ENCODE assay signal across 22 cellular contexts in genomic region chr14:34569750-34570149, GRCh38. TPM values are rescaled to one million over a fixed set of nuclear protein-coding genes. Genes with fewer than 3 reads are reported as not detected.
DNase-seq lines count a peak whose midpoint lies in the region; ATAC-seq, FAIRE-seq and TF ChIP-seq lines count a peak whose summit lies in the region.
"Had no signal": no experiment of that assay in that cellular context is flagged by ENCODE, and none has a peak within 500 bp of the region (broad histone marks: within the 10 kb centered on the region; RNA-seq: fewer than 3 reads in every experiment).

No MANE protein-coding gene starts in this region.

- H3K4me2 ChIP-seq in HepG2 (ENCODE audit: low read depth, low read length), result no peak overlapping the region
- H3K4me2 ChIP-seq: GM23338 had no signal

- H2AFZ ChIP-seq in HepG2 (ENCODE audit: low read length), result no peak overlapping the region
- H2AFZ ChIP-seq: GM23338 had no signal

- TF ChIP-seq EP300 in HepG2 (IDR thresholded peaks at IDR 0.05; ENCODE audit: low read depth in 2 of 2, low read length in 2 of 2) (no peak), HepG2 (CRISPR knock-in tag; IDR thresholded peaks at IDR 0.05; ENCODE audit: borderline replicate concordance) (no peak), suprapubic skin (IDR thresholded peaks at IDR 0.05) (no peak)

- H3K27me3 Mint-ChIP-seq in activated CD4-positive, alpha-beta memory T cell treated with anti-CD3 and anti-CD28 coated beads for 36 hours, result no peaks in the 10 kb centered on the region
- H3K27me3 Mint-ChIP-seq in activated CD4-positive, alpha-beta memory T cell treated with anti-CD3 and anti-CD28 coated beads, Interleukin-2, amount 10 ng/mL, durations not matched to agents 7 days and 5 days, result no peaks in the 10 kb centered on the region
- H3K27me3 Mint-ChIP-seq in endodermal cell (ENCODE audit: insufficient read depth), result no peaks in the 10 kb centered on the region

- no peaks in the 10 kb centered on the region for H3K4me1 Mint-ChIP-seq in activated CD4-positive, alpha-beta memory T cell treated with anti-CD3 and anti-CD28 coated beads for 36 hours (ENCODE audit: low read depth)
- no peaks in the 10 kb centered on the region for H3K4me1 Mint-ChIP-seq in activated CD4-positive, alpha-beta memory T cell treated with anti-CD3 and anti-CD28 coated beads, Interleukin-2, amount 10 ng/mL, durations not matched to agents 7 days and 5 days
- no peaks in the 10 kb centered on the region for H3K4me1 Mint-ChIP-seq in endodermal cell
- H3K4me1 Mint-ChIP-seq: GM23338, H9 had no signal

- no peak for ATAC-seq in HepG2
- ATAC-seq in right lobe of liver, result no peak
- ATAC-seq: GM23338, Panc1 had no signal

- H3K4me3 ChIP-seq in HepG2 (replicated peaks in 1 of 3; ENCODE audit: insufficient read depth in 1 of 3, low read depth in 2 of 3, low read length in 3 of 3) (no peak overlapping the region), right lobe of liver (no peak overlapping the region), adipocyte (ENCODE audit: low read length) (no peak overlapping the region), subcutaneous abdominal adipose tissue (ENCODE audit: low read depth in 1 of 5, low read length in 5 of 5) (no peak overlapping the region), endodermal cell (ENCODE audit: low read length) (no peak overlapping the region), suprapubic skin (no peak overlapping the region)
- H3K4me3 ChIP-seq: GM23338 had no signal

- TF ChIP-seq RAD21 in HepG2 (CRISPR knock-in tag; IDR thresholded peaks at IDR 0.05), result no peak

- no peak for FAIRE-seq in HepG2 (lab: Jason Lieb, UNC)
- FAIRE-seq: G401.6 had no signal

- H3K36me3 Mint-ChIP-seq in activated CD4-positive, alpha-beta memory T cell treated with anti-CD3 and anti-CD28 coated beads for 36 hours, result peaks cover 15% of the 10 kb centered on the region
- H3K36me3 Mint-ChIP-seq in activated CD4-positive, alpha-beta memory T cell treated with anti-CD3 and anti-CD28 coated beads, Interleukin-2, amount 10 ng/mL, durations not matched to agents 7 days and 5 days (ENCODE audit: low read depth), result peaks cover 54% of the 10 kb centered on the region
- H3K36me3 Mint-ChIP-seq in endodermal cell (ENCODE audit: low read depth), result peaks cover 62% of the 10 kb centered on the region

- in situ Hi-C loops in HepG2 (cut with HindIII; ENCODE audit: extremely low pct_ligation_motif_present, low pct_unique_long_range_greater_than_20kb), result no loop called here

- no peaks in the 10 kb centered on the region for H3K9me3 ChIP-seq in HepG2 (ENCODE audit: low read length)
- no peaks in the 10 kb centered on the region for H3K9me3 ChIP-seq in right lobe of liver
- no peaks in the 10 kb centered on the region for H3K9me3 ChIP-seq in adipocyte (ENCODE audit: control insufficient read depth, low read length)
- no peaks in the 10 kb centered on the region for H3K9me3 ChIP-seq in subcutaneous abdominal adipose tissue (ENCODE audit: control insufficient read depth in 5 of 5, low read length in 5 of 5)
- no peaks in the 10 kb centered on the region for H3K9me3 ChIP-seq in endodermal cell (ENCODE audit: control insufficient read depth, low read length)
- H3K9me3 ChIP-seq in suprapubic skin, result no peaks in the 10 kb centered on the region
- H3K9me3 ChIP-seq: BE2C had no signal

- peak overlapping the region; percentile 51 for H3K27ac Mint-ChIP-seq in activated CD4-positive, alpha-beta memory T cell treated with anti-CD3 and anti-CD28 coated beads for 36 hours
- no peak overlapping the region for H3K27ac Mint-ChIP-seq in activated CD4-positive, alpha-beta memory T cell treated with anti-CD3 and anti-CD28 coated beads, Interleukin-2, amount 10 ng/mL, durations not matched to agents 7 days and 5 days
- H3K27ac Mint-ChIP-seq in endodermal cell, result no peak overlapping the region
- H3K27ac Mint-ChIP-seq: GM23338, H9 had no signal

- peaks cover 52 to 83% of the 10 kb centered on the region in 2 experiments for H3K36me3 ChIP-seq in HepG2 (replicated peaks in 1 of 2; ENCODE audit: control insufficient read depth in 1 of 2, insufficient read depth in 2 of 2, low read length in 2 of 2)
- peaks cover 0 to 78% (median 26%) of the 10 kb centered on the region in 4 donors for H3K36me3 ChIP-seq in right lobe of liver
- H3K36me3 ChIP-seq in adipocyte (ENCODE audit: control insufficient read depth, insufficient read depth, low read length, severe bottlenecking), result peaks cover 61% of the 10 kb centered on the region
- peaks cover 5 to 72% (median 29%) of the 10 kb centered on the region in 5 donors for H3K36me3 ChIP-seq in subcutaneous abdominal adipose tissue (ENCODE audit: control insufficient read depth in 5 of 5, insufficient read depth in 5 of 5, low read length in 5 of 5)
- peaks cover 53% of the 10 kb centered on the region for H3K36me3 ChIP-seq in endodermal cell (ENCODE audit: control insufficient read depth, insufficient read depth, low read length)
- H3K36me3 ChIP-seq in suprapubic skin, result peaks cover 90% of the 10 kb centered on the region

- TSS peak; percentile 44 for BruUV-seq in HepG2 (replicated peaks; lab: Mats Ljungman, UMichigan)

- H4K20me1 ChIP-seq in HepG2 (ENCODE audit: insufficient read depth, low read length), result no peaks in the 10 kb centered on the region

- intact Hi-C loops in activated CD4-positive, alpha-beta memory T cell treated with anti-CD3 and anti-CD28 coated beads for 36 hours (cut with micrococcal nuclease), result no loop called here
- intact Hi-C loops in HepG2 (cut with micrococcal nuclease; ENCODE audit: unreplicated experiment), result loop anchor here (10.0 kb wide), 1 partner anchor 55 kb away; no protein-coding TSS in a partner anchor
- intact Hi-C loops in right lobe of liver (cut with DNase I), result no loop called here

- no peak overlapping the region for H3K9ac ChIP-seq in HepG2 (ENCODE audit: insufficient read depth, low read depth, low read length)
- H3K9ac ChIP-seq in adipocyte (ENCODE audit: low read length), result peak overlapping the region; percentile 63
- H3K9ac ChIP-seq in subcutaneous abdominal adipose tissue (ENCODE audit: low read length in 5 of 5), result peak overlapping the region in 1 of 5 donors; percentile 85
- no peak overlapping the region for H3K9ac ChIP-seq in endodermal cell (ENCODE audit: extremely low read depth, low read length, poor library complexity, severe bottlenecking)

- H3K27me3 ChIP-seq in HepG2 (ENCODE audit: control insufficient read depth in 1 of 2, insufficient read depth in 2 of 2, low read length in 2 of 2) (no peaks in the 10 kb centered on the region), right lobe of liver (no peaks in the 10 kb centered on the region), adipocyte (replicated peaks; ENCODE audit: control insufficient read depth, insufficient read depth, low read length) (no peaks in the 10 kb centered on the region), subcutaneous abdominal adipose tissue (ENCODE audit: control insufficient read depth in 5 of 5, insufficient read depth in 4 of 5, low read length in 5 of 5) (no peaks in the 10 kb centered on the region), endodermal cell (ENCODE audit: control insufficient read depth, insufficient read depth, low read length, poor library complexity, severe bottlenecking) (no peaks in the 10 kb centered on the region), suprapubic skin (no peaks in the 10 kb centered on the region)
- H3K27me3 ChIP-seq: BE2C had no signal

- TF ChIP-seq CTCF in HepG2 (CRISPR knock-in tag; IDR thresholded peaks at IDR 0.05) (no peak), right lobe of liver (IDR thresholded peaks at IDR 0.05) (no peak), endodermal cell (conservative IDR thresholded peaks at IDR 0.05) (no peak), suprapubic skin (IDR thresholded peaks at IDR 0.05) (no peak)

- H3K79me2 ChIP-seq in HepG2 (ENCODE audit: insufficient read depth, low read length), result no peaks in the 10 kb centered on the region

- TF ChIP-seq POLR2A in HepG2 (IDR thresholded peaks at IDR 0.05; ENCODE audit: insufficient read depth in 1 of 2, low read depth in 2 of 2, low read length in 2 of 2) (no peak), right lobe of liver (IDR thresholded peaks at IDR 0.05) (no peak), suprapubic skin (IDR thresholded peaks at IDR 0.05) (no peak)

- CTCF ChIA-PET in activated CD4-positive, alpha-beta memory T cell treated with anti-CD3 and anti-CD28 coated beads for 36 hours (lab: Charles Lee), result no interaction called here
- CTCF ChIA-PET in activated CD4-positive, alpha-beta memory T cell treated with anti-CD3 and anti-CD28 coated beads, Interleukin-2, amount 10 ng/mL, durations not matched to agents 7 days and 5 days (lab: Charles Lee), result no interaction called here
- CTCF ChIA-PET in HepG2 (lab: Yijun Ruan, JAX; ENCODE audit: low intra/inter-chr PET ratio, low total read pairs), result no interaction called here

- H3K9me3 Mint-ChIP-seq in activated CD4-positive, alpha-beta memory T cell treated with anti-CD3 and anti-CD28 coated beads for 36 hours, result no peaks in the 10 kb centered on the region
- H3K9me3 Mint-ChIP-seq in activated CD4-positive, alpha-beta memory T cell treated with anti-CD3 and anti-CD28 coated beads, Interleukin-2, amount 10 ng/mL, durations not matched to agents 7 days and 5 days, result no peaks in the 10 kb centered on the region
- no peaks in the 10 kb centered on the region for H3K9me3 Mint-ChIP-seq in endodermal cell
- H3K9me3 Mint-ChIP-seq: GM23338, H9 had no signal

- DNase-seq in activated CD4-positive, alpha-beta memory T cell treated with anti-CD3 and anti-CD28 coated beads for 36 hours, result no peak
- no peak for DNase-seq in activated CD4-positive, alpha-beta memory T cell treated with anti-CD3 and anti-CD28 coated beads, Interleukin-2, amount 10 ng/mL, durations not matched to agents 7 days and 5 days
- no peak for DNase-seq in HepG2 (ENCODE audit: low spot score)
- DNase-seq in right lobe of liver, result no peak
- no peak for DNase-seq in adipocyte (ENCODE audit: low read depth)
- no peak for DNase-seq in endodermal cell
- DNase-seq in suprapubic skin (ENCODE audit: low spot score in 2 of 2), result no peak
- DNase-seq: BE2C, DMS153, DND-41, H9, NCI-H1048, NCI-H1417, NCI-H1694, NCI-H2029 treated with DMSO at 0.1 percent for 48 hours, NCI-H69, SHP77 treated with DMSO at 0.1 percent for 48 hours had no signal

- no peaks in the 10 kb centered on the region for H3K4me1 ChIP-seq in HepG2 (ENCODE audit: insufficient read depth, low read length)
- no peaks in the 10 kb centered on the region for H3K4me1 ChIP-seq in right lobe of liver
- peaks cover 21% of the 10 kb centered on the region for H3K4me1 ChIP-seq in adipocyte (ENCODE audit: control insufficient read depth, insufficient read depth, low read length)
- H3K4me1 ChIP-seq in subcutaneous abdominal adipose tissue (ENCODE audit: control insufficient read depth in 5 of 5, insufficient read depth in 5 of 5, low read length in 5 of 5), result peaks cover 0 to 14% (median 5%) of the 10 kb centered on the region in 5 donors
- H3K4me1 ChIP-seq in endodermal cell (ENCODE audit: control insufficient read depth, insufficient read depth, low read length), result no peaks in the 10 kb centered on the region
- no peaks in the 10 kb centered on the region for H3K4me1 ChIP-seq in suprapubic skin
- H3K4me1 ChIP-seq: BE2C had no signal

- H3K27ac ChIP-seq in HepG2 (ENCODE audit: extremely low read length, insufficient read depth, low read length) (no peak overlapping the region), right lobe of liver (no peak overlapping the region), subcutaneous abdominal adipose tissue (ENCODE audit: low read depth, low read length) (peak overlapping the region; percentile 91), endodermal cell (ENCODE audit: low read depth, low read length) (no peak overlapping the region), suprapubic skin (no peak overlapping the region)
- H3K27ac ChIP-seq: 22Rv1 had no signal

- POLR2A ChIA-PET in activated CD4-positive, alpha-beta memory T cell treated with anti-CD3 and anti-CD28 coated beads for 36 hours (lab: Charles Lee), result no interaction called here
- POLR2A ChIA-PET in activated CD4-positive, alpha-beta memory T cell treated with anti-CD3 and anti-CD28 coated beads, Interleukin-2, amount 10 ng/mL, durations not matched to agents 7 days and 5 days (lab: Charles Lee), result no interaction called here
- POLR2A ChIA-PET in HepG2 (lab: Yijun Ruan, JAX), result no interaction called here

- 98% methylated on average over 4 of the region's 4 CpGs for WGBS in HepG2 (ENCODE audit: low lambda C conversion rate)
- WGBS in right lobe of liver (ENCODE audit: insufficient coverage, low coverage, low lambda C conversion rate, missing lambda C conversion rate), result 100% methylated on average over 4 of the region's 4 CpGs
- 80 to 94% methylated on average over 1 to 4 of the region's 4 CpGs for WGBS in endodermal cell (ENCODE audit: insufficient coverage in 1 of 2, insufficient read length in 1 of 2), 2 experiments
- WGBS in suprapubic skin, result 99% methylated on average over 4 of the region's 4 CpGs

- H3K4me3 Mint-ChIP-seq in activated CD4-positive, alpha-beta memory T cell treated with anti-CD3 and anti-CD28 coated beads for 36 hours, result no peak overlapping the region
- no peak overlapping the region for H3K4me3 Mint-ChIP-seq in activated CD4-positive, alpha-beta memory T cell treated with anti-CD3 and anti-CD28 coated beads, Interleukin-2, amount 10 ng/mL, durations not matched to agents 7 days and 5 days
- no peak overlapping the region for H3K4me3 Mint-ChIP-seq in endodermal cell
- H3K4me3 Mint-ChIP-seq: GM23338, H9 had no signal

RNA-seq across cellular contexts. Expression of gene EAPP, which starts 30.2 kb away (rescaled TPM):
- 10 to 100 TPM; 37.5 to 40.2 TPM for total RNA-seq in activated CD4-positive, alpha-beta memory T cell treated with anti-CD3 and anti-CD28 coated beads for 36 hours
- total RNA-seq in activated CD4-positive, alpha-beta memory T cell treated with anti-CD3 and anti-CD28 coated beads, Interleukin-2, amount 10 ng/mL, durations not matched to agents 7 days and 5 days, result 10 to 100 TPM; 34.9 to 38.6 TPM
- total RNA-seq in HepG2 (2016; rRNA removed; fragmentation: Illumina TruSeq; extraction: Trizol) (110 and 163 TPM in 2 replicates), right lobe of liver (10 to 100 TPM; 15.1 to 20.4 (median 18.2) TPM), endodermal cell (10 to 100 TPM; 34.7 to 38.6 TPM), suprapubic skin (10 to 100 TPM; 31.6 to 52.5 (median 43.7) TPM)
- total RNA-seq in HepG2 (2016; cell fraction: cytosol; rRNA removed; fragmentation: Illumina TruSeq; extraction: Trizol; ENCODE audit: low read depth), result 16.4 and 17.4 TPM in 2 replicates
- total RNA-seq in HepG2 (2016; cell fraction: insoluble cytoplasmic fraction; rRNA removed; fragmentation: Illumina TruSeq; extraction: Trizol), result 111 and 170 TPM in 2 replicates
- 31.8 and 35.9 TPM in 2 replicates for total RNA-seq in HepG2 (2016; cell fraction: membrane; rRNA removed; fragmentation: Illumina TruSeq; extraction: Trizol)
- total RNA-seq in HepG2 (2016; cell fraction: nucleus; rRNA removed; fragmentation: Illumina TruSeq; extraction: Trizol), result 50.7 and 59.2 TPM in 2 replicates
- polyA plus RNA-seq in HepG2 (2011; rRNA removed), result 57.8 and 68.7 TPM in 2 replicates
- 33.0 and 55.6 TPM in 2 replicates for polyA plus RNA-seq in HepG2 (2011; cell fraction: cytosol; rRNA removed)
- polyA plus RNA-seq in HepG2 (2011; cell fraction: nucleus; rRNA removed), result 13.9 and 18.7 TPM in 2 replicates
- 52.5 and 74.2 TPM in 2 replicates for polyA plus RNA-seq in HepG2 (2012)
- 13.9 and 14.8 TPM in 2 replicates for polyA plus RNA-seq in HepG2 (2016; cell fraction: cytosol; fragmentation: Illumina TruSeq; extraction: Trizol; ENCODE audit: low read depth)
- 142 and 152 TPM in 2 replicates for polyA plus RNA-seq in HepG2 (2016; cell fraction: insoluble cytoplasmic fraction; fragmentation: Illumina TruSeq; extraction: Trizol; ENCODE audit: low read depth)
- polyA plus RNA-seq in HepG2 (2016; cell fraction: membrane; fragmentation: Illumina TruSeq; extraction: Trizol; ENCODE audit: low read depth), result 22.0 and 26.2 TPM in 2 replicates
- polyA plus RNA-seq in HepG2 (2016; cell fraction: nucleus; fragmentation: Illumina TruSeq; extraction: Trizol; ENCODE audit: insufficient read depth, low read depth), result 50.5 and 52.0 TPM in 2 replicates
- 11.0 and 20.1 TPM in 2 replicates for polyA minus RNA-seq in HepG2 (2011; rRNA and poly(A)+ RNA removed; ENCODE audit: low replicate concordance)
- 37.9 and 41.4 TPM in 2 replicates for polyA minus RNA-seq in HepG2 (2011; cell fraction: cytosol; rRNA and poly(A)+ RNA removed)
- polyA minus RNA-seq in HepG2 (2011; cell fraction: nucleus; rRNA and poly(A)+ RNA removed), result 48.5 and 48.9 TPM in 2 replicates
- 46.6 TPM for polyA plus RNA-seq in endodermal cell (2013, experiment 1 of 2)
- polyA plus RNA-seq in endodermal cell (2013, experiment 2 of 2), result 42.3 TPM
